25 cellular contexts compared by ENCODE assay signal in genomic region chr16:89782489-89782888, GRCh38.
"Had no signal": no experiment of that assay in that cellular context is flagged by ENCODE, and none has a peak within 500 bp of the region (broad histone marks: within the 10 kb centered on the region; RNA-seq: fewer than 3 reads in every experiment).

No MANE protein-coding gene starts in this region.

- H3K27ac ChIP-seq: coronary artery, esophagus muscularis mucosa, foreskin keratinocyte, gastroesophageal sphincter, heart left ventricle, hepatocyte, left lung, neural progenitor cell, parathyroid adenoma, thoracic aorta, tibial nerve, upper lobe of left lung had no signal

- H3K9me3 ChIP-seq: esophagus muscularis mucosa, gastroesophageal sphincter, heart left ventricle, left lung, mucosa of descending colon, thoracic aorta, tibial nerve, upper lobe of left lung had no signal

- H3K36me3 ChIP-seq: esophagus muscularis mucosa, gastroesophageal sphincter, neural progenitor cell, thoracic aorta, tibial nerve, upper lobe of left lung had no signal

- H3K9ac ChIP-seq: neural progenitor cell, parathyroid adenoma had no signal

- H3K27me3 Mint-ChIP-seq: naive B cell; natural killer cell treated with Interleukin-12 subunit alpha and Interleukin-12 subunit beta and Interleukin-15 and Interleukin-18, amount 100 ng/mL, for 72 hours; progenitor cell of endocrine pancreas; stimulated activated naive B cell treated with anti-CD40 and anti-IgM and Interleukin-4, amounts not matched to agents 10 μg/mL and 1 μg/mL and 100 μg/mL, for 72 hours; stimulated activated naive CD8-positive, alpha-beta T cell treated with anti-CD3 and anti-CD28 coated beads, Interleukin-15, Interleukin-2, amounts not matched to agents 100 ng/mL and 50 ng/mL, for 24 hours had no signal

- H3K4me3 ChIP-seq: coronary artery, esophagus muscularis mucosa, gastroesophageal sphincter, heart left ventricle, hepatocyte, left lung, mucosa of descending colon, neural progenitor cell, thoracic aorta, tibial nerve, upper lobe of left lung had no signal

- H2AFZ ChIP-seq: hepatocyte, neural progenitor cell, parathyroid adenoma had no signal

- DNase-seq: dermis blood vessel endothelial cell; effector memory CD4-positive, alpha-beta T cell; foreskin keratinocyte; heart left ventricle; left cardiac atrium; left lung; mesenchymal stem cell; mucosa of descending colon; naive B cell; stimulated activated CD4-positive, alpha-beta T cell treated with anti-CD3 and anti-CD28 coated beads, Interleukin-4, amount 100 ng/mL, for 4 hours; stimulated activated naive B cell treated with anti-CD40 and anti-IgM and Interleukin-4, amounts not matched to agents 10 μg/mL and 1 μg/mL and 100 μg/mL, for 72 hours had no signal

- ATAC-seq: foreskin keratinocyte; gastroesophageal sphincter; heart left ventricle; left cardiac atrium; left lung; mucosa of descending colon; natural killer cell treated with Interleukin-12 subunit alpha and Interleukin-12 subunit beta and Interleukin-15 and Interleukin-18, amount 100 ng/mL, for 72 hours; sciatic nerve; stimulated activated naive B cell treated with anti-CD40 and anti-IgM and Interleukin-4, amounts not matched to agents 10 μg/mL and 1 μg/mL and 100 μg/mL, for 72 hours had no signal

- H3K4me3 Mint-ChIP-seq: mesothelial cell of epicardium; natural killer cell treated with Interleukin-12 subunit alpha and Interleukin-12 subunit beta and Interleukin-15 and Interleukin-18, amount 100 ng/mL, for 72 hours; neural progenitor cell; stimulated activated naive B cell treated with anti-CD40 and anti-IgM and Interleukin-4, amounts not matched to agents 10 μg/mL and 1 μg/mL and 100 μg/mL, for 72 hours; stimulated activated naive CD8-positive, alpha-beta T cell treated with anti-CD3 and anti-CD28 coated beads, Interleukin-15, Interleukin-2, amounts not matched to agents 100 ng/mL and 50 ng/mL, for 24 hours had no signal

- H3K27me3 ChIP-seq: esophagus muscularis mucosa, foreskin keratinocyte, gastroesophageal sphincter, heart left ventricle, hepatocyte, left lung, neural progenitor cell, tibial nerve, upper lobe of left lung had no signal

- H3K4me2 ChIP-seq: hepatocyte, neural progenitor cell had no signal

- H3K9me3 Mint-ChIP-seq: mesothelial cell of epicardium; naive B cell; natural killer cell treated with Interleukin-12 subunit alpha and Interleukin-12 subunit beta and Interleukin-15 and Interleukin-18, amount 100 ng/mL, for 72 hours; neural progenitor cell; stimulated activated naive B cell treated with anti-CD40 and anti-IgM and Interleukin-4, amounts not matched to agents 10 μg/mL and 1 μg/mL and 100 μg/mL, for 72 hours; stimulated activated naive CD8-positive, alpha-beta T cell treated with anti-CD3 and anti-CD28 coated beads, Interleukin-15, Interleukin-2, amounts not matched to agents 100 ng/mL and 50 ng/mL, for 24 hours had no signal

- H3K4me1 ChIP-seq: esophagus muscularis mucosa, foreskin keratinocyte, gastroesophageal sphincter, heart left ventricle, left lung, neural progenitor cell, parathyroid adenoma, tibial nerve, upper lobe of left lung had no signal

- H3K79me2 ChIP-seq: hepatocyte, parathyroid adenoma had no signal

- H3K4me1 Mint-ChIP-seq: mesothelial cell of epicardium, neural progenitor cell had no signal

- H3K27ac Mint-ChIP-seq: mesothelial cell of epicardium; neural progenitor cell; progenitor cell of endocrine pancreas; stimulated activated naive B cell treated with anti-CD40 and anti-IgM and Interleukin-4, amounts not matched to agents 10 μg/mL and 1 μg/mL and 100 μg/mL, for 72 hours; stimulated activated naive CD8-positive, alpha-beta T cell treated with anti-CD3 and anti-CD28 coated beads, Interleukin-15, Interleukin-2, amounts not matched to agents 100 ng/mL and 50 ng/mL, for 24 hours had no signal
